In the genomic region with DNA sequence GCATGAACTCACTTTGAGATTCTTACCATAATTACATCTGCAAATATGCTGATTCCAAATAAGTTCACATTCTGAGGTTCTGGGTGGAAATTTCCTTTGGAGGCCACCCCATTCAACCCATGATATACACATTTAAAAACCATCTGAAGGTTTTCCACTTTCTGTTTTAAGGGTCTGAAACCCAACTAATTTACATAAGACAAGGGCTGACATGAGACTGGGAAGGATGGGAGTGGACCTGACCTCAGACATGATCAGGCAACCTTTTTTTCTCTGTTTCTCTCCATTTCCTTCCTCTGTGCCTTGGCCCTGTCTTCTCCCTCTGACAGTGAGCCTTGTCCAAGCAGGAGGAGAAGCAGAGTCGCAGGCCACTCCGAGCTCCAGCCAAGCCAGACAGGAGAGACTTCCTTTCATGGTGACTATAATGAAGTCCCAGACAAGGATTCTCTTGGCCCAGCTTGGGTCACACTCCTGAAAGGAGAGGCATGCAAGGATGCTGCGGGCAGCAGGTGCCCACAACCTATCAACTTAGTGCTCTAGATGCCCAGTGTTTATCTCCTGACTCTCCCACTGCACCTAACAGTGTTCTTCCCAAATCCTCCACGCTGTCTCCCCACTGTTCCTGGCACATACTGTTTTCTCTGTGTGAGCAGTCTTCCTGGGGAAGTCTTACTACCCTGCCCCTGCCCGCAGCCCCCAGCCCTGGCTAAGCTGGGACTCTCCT, we compare ENCODE assay signal across 24 cellular contexts.
"Had no signal": no experiment of that assay in that cellular context is flagged by ENCODE, and none has a peak within 500 bp of the region (broad histone marks: within the 10 kb centered on the region; RNA-seq: fewer than 3 reads in every experiment).

No MANE protein-coding gene starts in this region.

- H3K9me3 ChIP-seq: SK-N-SH had no signal

- FAIRE-seq: HTR-8/SVneo, K562 had no signal

- H3K4me1 Mint-ChIP-seq: IgD-negative memory B cell had no signal

- DNase-seq: Kasumi-1, MV-4-11, NCI-H1048, NCI-H1105, NCI-H1417, NCI-H1436 treated with DMSO at 0.1 percent for 48 hours, NCI-H1694, NCI-H187 treated with DMSO at 0.1 percent for 48 hours, NCI-H2029 treated with DMSO at 0.1 percent for 48 hours, NCI-H2227 treated with DMSO at 0.1 percent for 48 hours, NCI-H524, NCI-H526 treated with DMSO at 0.1 percent for 48 hours, NCI-H748 treated with DMSO at 0.1 percent for 48 hours, PC-3, SHP77, SK-N-SH, SW 1271 had no signal

- H3K27ac ChIP-seq: HL-60, KMS-11, RWPE1 had no signal

- ATAC-seq: K562, Panc1, PC-3 had no signal

- H3K4me3 ChIP-seq: K562 had no signal

- H3K4me3 Mint-ChIP-seq: IgD-negative memory B cell had no signal

- H3K27ac Mint-ChIP-seq: IgD-negative memory B cell had no signal

- H3K4me2 ChIP-seq: KMS-11, SK-N-SH had no signal

- H3K9ac ChIP-seq: KMS-11, SK-N-SH had no signal
